ENCODE assay signal across 26 cellular contexts in the genomic region with DNA sequence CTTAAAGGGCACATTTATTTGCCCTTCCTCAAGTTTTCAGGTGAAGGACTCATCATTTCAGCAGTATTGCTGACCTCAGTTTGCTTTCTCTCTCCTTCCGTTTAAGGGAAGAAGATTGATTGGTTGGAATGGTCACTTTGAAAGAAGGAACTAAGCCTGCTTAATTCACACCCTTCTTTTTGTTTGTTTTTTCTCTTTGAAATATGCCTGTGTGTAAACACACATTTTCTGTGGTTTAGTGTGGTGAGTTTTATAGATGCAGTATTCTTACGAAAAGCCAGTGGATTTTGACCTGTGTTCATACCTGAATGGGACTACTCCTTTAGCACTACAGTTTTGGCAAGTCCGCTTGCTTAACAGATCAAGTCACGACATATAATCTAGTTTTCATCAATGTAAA.
"Had no signal": no experiment of that assay in that cellular context is flagged by ENCODE, and none has a peak within 500 bp of the region (broad histone marks: within the 10 kb centered on the region; RNA-seq: fewer than 3 reads in every experiment).

No MANE protein-coding gene starts in this region.

- DNase-seq: activated CD4-positive, alpha-beta T cell treated with anti-CD3 and anti-CD28 coated beads, Interleukin-2, amount 10 ng/mL, durations not matched to agents 24 days and 14 days; activated CD4-positive, alpha-beta T cell treated with anti-CD3 and anti-CD28 coated beads, Interleukin-2, amount 50 U/mL, for 4 hours; activated CD8-positive, alpha-beta T cell treated with anti-CD3 and anti-CD28 coated beads for 36 hours; activated gamma-delta T cell; activated naive CD4-positive, alpha-beta T cell treated with Interleukin-2 at 50 U/mL for 16 hours; activated naive CD8-positive, alpha-beta T cell treated with anti-CD3 and anti-CD28 coated beads, Interleukin-2, amount 10 ng/mL, durations not matched to agents 7 days and 5 days; activated T-cell treated with anti-CD3 and anti-CD28 coated beads, Interleukin-2, amount 50 U/mL, for 24 hours; amygdala; cerebellar nuclear complex; NCI-H1092 treated with DMSO at 0.1 percent for 48 hours; NCI-H1417; NCI-H146; NCI-H187 treated with DMSO at 0.1 percent for 48 hours; NCI-H2081; NCI-H2171 treated with DMSO at 0.1 percent for 48 hours; NCI-H2227 treated with DMSO at 0.1 percent for 48 hours; NCI-H446; NCI-H524 treated with DMSO at 0.1 percent for 48 hours; Peyer's patch; RPMI8226; SIG-M5; T-helper 1 cell; T1000; WERI-Rb-1 had no signal

- H3K27ac ChIP-seq: ascending aorta, KMS-11, Peyer's patch, WERI-Rb-1 had no signal

- H3K9ac ChIP-seq: KMS-11 had no signal

- H3K9me3 ChIP-seq: ascending aorta had no signal

- H3K4me2 ChIP-seq: KMS-11 had no signal

- H3K36me3 ChIP-seq: ascending aorta, Peyer's patch, WERI-Rb-1 had no signal

- H3K4me3 ChIP-seq: ascending aorta, Peyer's patch had no signal

- H3K4me1 ChIP-seq: ascending aorta, Peyer's patch had no signal

- H3K27me3 ChIP-seq: ascending aorta, Peyer's patch had no signal
